In the genomic region with DNA sequence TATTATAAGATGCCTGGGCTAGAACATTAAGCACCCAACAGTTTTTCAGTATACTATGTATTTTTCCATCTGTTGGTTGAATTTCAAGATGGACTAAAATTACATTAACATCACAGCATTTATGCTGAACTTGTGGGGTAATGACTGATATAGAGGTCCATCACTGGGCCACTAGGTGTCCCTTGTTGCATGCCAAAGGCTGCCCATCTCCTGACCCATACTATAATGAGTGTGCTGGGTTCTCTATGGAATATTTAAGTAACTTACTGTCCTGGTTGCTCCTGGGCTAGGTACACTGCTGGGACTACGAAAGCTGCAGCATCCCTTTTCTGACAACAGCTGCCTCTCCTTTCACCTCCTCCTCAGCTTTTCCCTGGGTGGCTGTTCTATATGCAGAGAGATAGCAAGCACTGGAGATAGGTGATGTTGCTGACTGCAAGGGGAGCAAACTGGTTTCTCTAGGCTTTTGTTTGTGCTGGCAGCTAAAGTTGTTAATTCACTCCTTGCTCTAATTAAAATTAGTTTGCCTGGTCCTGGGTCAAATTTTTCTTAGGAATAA, we compare ENCODE assay signal across 13 cellular contexts.
A peak's percentile ranks its signal among the peaks of the same experiment; 100 is the strongest.
DNase-seq lines count a peak whose midpoint lies in the region; ATAC-seq and TF ChIP-seq lines count a peak whose summit lies in the region.
"Had no signal": no experiment of that assay in that cellular context is flagged by ENCODE, and none has a peak within 500 bp of the region (broad histone marks: within the 10 kb centered on the region; RNA-seq: fewer than 3 reads in every experiment).

No MANE protein-coding gene starts in this region.

- peak; percentile 42 for ATAC-seq in HG02759 (IDR thresholded peaks at IDR 0.05; ENCODE audit: unreplicated experiment)

- H3K4me1 ChIP-seq in neuron (ENCODE audit: insufficient read depth, low read length), result no peaks in the 10 kb centered on the region
- H3K4me1 ChIP-seq in CD8-positive, alpha-beta memory T cell (ENCODE audit: insufficient read depth, low read length), result no peaks in the 10 kb centered on the region
- H3K4me1 ChIP-seq: tibial nerve had no signal

- in situ Hi-C loops in astrocyte of the cerebellum (cut with HindIII; ENCODE audit: low sequenced_read_pairs), result no loop called here

- no peaks in the 10 kb centered on the region for H3K4me1 Mint-ChIP-seq in CD8-positive, alpha-beta memory T cell
- H3K4me1 Mint-ChIP-seq: activated B cell treated with CpG ODN at 0.5 μM for 24 hours had no signal

- no peaks in the 10 kb centered on the region for H3K36me3 ChIP-seq in neuron (ENCODE audit: insufficient read depth, low read length)
- H3K36me3 ChIP-seq in CD8-positive, alpha-beta memory T cell (ENCODE audit: insufficient read depth, low read length), result no peaks in the 10 kb centered on the region
- H3K36me3 ChIP-seq: tibial nerve had no signal

- H3K27ac Mint-ChIP-seq in CD8-positive, alpha-beta memory T cell, result no peak overlapping the region
- H3K27ac Mint-ChIP-seq: activated B cell treated with CpG ODN at 0.5 μM for 24 hours, mesothelial cell of epicardium had no signal

- CTCF ChIA-PET in CD8-positive, alpha-beta memory T cell (lab: Charles Lee), result no interaction called here

- no peaks in the 10 kb centered on the region for H3K9me3 ChIP-seq in neuron (ENCODE audit: low read length)
- H3K9me3 ChIP-seq in CD8-positive, alpha-beta memory T cell (ENCODE audit: low read length), result no peaks in the 10 kb centered on the region
- H3K9me3 ChIP-seq: tibial nerve had no signal

- H3K27me3 ChIP-seq in neuron (ENCODE audit: insufficient read depth, low read length), result no peaks in the 10 kb centered on the region
- H3K27me3 ChIP-seq in CD8-positive, alpha-beta memory T cell (ENCODE audit: insufficient read depth, low read length, poor library complexity, severe bottlenecking), result no peaks in the 10 kb centered on the region
- H3K27me3 ChIP-seq: tibial nerve had no signal

- no peak overlapping the region for H3K27ac ChIP-seq in CD8-positive, alpha-beta memory T cell (ENCODE audit: low read depth, low read length)
- H3K27ac ChIP-seq: tibial nerve had no signal

- H3K36me3 Mint-ChIP-seq in CD8-positive, alpha-beta memory T cell, result no peaks in the 10 kb centered on the region
- H3K36me3 Mint-ChIP-seq: mesothelial cell of epicardium had no signal

- H2AFZ ChIP-seq in neuron (ENCODE audit: low read depth, low read length), result peak overlapping the region; percentile 36

- POLR2A ChIA-PET in CD8-positive, alpha-beta memory T cell (lab: Charles Lee), result no interaction called here

- peaks cover 0 to 4% (median 2%) of the 10 kb centered on the region in 5 donors for H3K9me3 Mint-ChIP-seq in CD8-positive, alpha-beta memory T cell
- H3K9me3 Mint-ChIP-seq: activated B cell treated with CpG ODN at 0.5 μM for 24 hours had no signal

- H3K27me3 Mint-ChIP-seq in CD8-positive, alpha-beta memory T cell, result peaks cover 0 to 2% of the 10 kb centered on the region in 2 donors
- H3K27me3 Mint-ChIP-seq: activated B cell treated with CpG ODN at 0.5 μM for 24 hours had no signal

- TF ChIP-seq CTCF in astrocyte of the cerebellum (IDR thresholded peaks at IDR 0.05; ENCODE audit: low read depth, low read length, missing control alignments), result peak; percentile 9

- DNase-seq in DMS153 treated with DMSO at 0.1 percent for 48 hours (lab: John Stamatoyannopoulos, UW; ENCODE audit: unreplicated experiment) (peak; percentile 8), DMS153 (lab: John Stamatoyannopoulos, UW) (no peak), astrocyte of the cerebellum (ENCODE audit: low read depth) (no peak)
- DNase-seq in activated naive CD4-positive, alpha-beta T cell treated with anti-CD3 and anti-CD28 coated beads, Interleukin-2, amount 50 U/mL, for 16 hours, result no peak
- DNase-seq in activated CD4-positive, alpha-beta T cell treated with anti-CD3 and anti-CD28 coated beads, Interleukin-2, amount 50 U/mL, for 4 hours, result no peak
- DNase-seq in CD8-positive, alpha-beta memory T cell, result no peak
- DNase-seq: activated B cell treated with CpG ODN at 0.5 μM for 24 hours, DMS79 treated with DMSO at 0.1 percent for 48 hours, NCI-H2029 treated with DMSO at 0.1 percent for 48 hours had no signal

- H3K4me3 ChIP-seq in astrocyte of the cerebellum (ENCODE audit: low read depth, low read length) (no peak overlapping the region), neuron (ENCODE audit: low read length) (no peak overlapping the region)
- no peak overlapping the region for H3K4me3 ChIP-seq in CD8-positive, alpha-beta memory T cell (ENCODE audit: low read length)
- H3K4me3 ChIP-seq: tibial nerve had no signal

- H3K4me3 Mint-ChIP-seq in CD8-positive, alpha-beta memory T cell, result no peak overlapping the region
- H3K4me3 Mint-ChIP-seq: activated B cell treated with CpG ODN at 0.5 μM for 24 hours, mesothelial cell of epicardium had no signal
